Comparison of ENCODE assay signal across 24 cellular contexts in the genomic region with DNA sequence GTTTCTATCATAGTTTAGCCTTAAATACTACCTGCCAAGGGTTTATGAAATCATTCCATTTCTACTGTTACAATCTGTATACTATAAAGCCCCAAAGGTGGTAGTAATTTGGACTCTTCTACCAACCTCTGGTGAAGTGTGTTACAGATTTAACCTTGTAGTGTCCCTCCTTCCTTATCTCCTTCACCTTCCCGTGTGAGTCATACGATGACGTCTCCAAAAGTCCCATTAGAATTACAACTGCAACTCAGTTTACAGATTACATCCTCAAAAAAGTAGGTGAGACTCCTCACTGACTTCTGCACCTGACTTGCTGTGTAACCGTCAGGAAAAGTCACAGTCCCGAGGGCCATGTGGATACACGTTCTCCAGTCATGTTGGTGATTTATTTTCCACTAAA.
"Had no signal": no experiment of that assay in that cellular context is flagged by ENCODE, and none has a peak within 500 bp of the region (broad histone marks: within the 10 kb centered on the region; RNA-seq: fewer than 3 reads in every experiment).

No MANE protein-coding gene starts in this region.

- H3K27me3 ChIP-seq: heart left ventricle, sigmoid colon, uterus had no signal

- H3K4me1 Mint-ChIP-seq: activated CD4-positive, alpha-beta T cell treated with anti-CD3 and anti-CD28 coated beads, Interleukin-2, amount 10 ng/mL, durations not matched to agents 7 days and 5 days; activated CD8-positive, alpha-beta memory T cell treated with anti-CD3 and anti-CD28 coated beads, Interleukin-2, amount 10 ng/mL, durations not matched to agents 7 days and 5 days; activated naive CD8-positive, alpha-beta T cell treated with anti-CD3 and anti-CD28 coated beads, Interleukin-2, amount 50 U/mL, for 24 hours; naive B cell; stimulated activated naive B cell treated with anti-CD40 and anti-IgM and Interleukin-4, amounts not matched to agents 10 μg/mL and 1 μg/mL and 100 μg/mL, for 72 hours had no signal

- H3K9me3 Mint-ChIP-seq: activated CD4-positive, alpha-beta T cell treated with anti-CD3 and anti-CD28 coated beads, Interleukin-2, amount 10 ng/mL, durations not matched to agents 7 days and 5 days; activated CD8-positive, alpha-beta T cell treated with anti-CD3 and anti-CD28 coated beads for 36 hours; activated naive CD8-positive, alpha-beta T cell treated with anti-CD3 and anti-CD28 coated beads, Interleukin-2, amount 50 U/mL, for 24 hours; brain; dendritic cell treated with granulocyte-macrophage colony-stimulating factor and Interleukin-4, amounts not matched to agents 40 ng/mL and 50 ng/mL, for 4 days; naive B cell; stimulated activated naive B cell treated with anti-CD40 and anti-IgM and Interleukin-4, amounts not matched to agents 10 μg/mL and 1 μg/mL and 100 μg/mL, for 72 hours had no signal

- H3K36me3 ChIP-seq: heart left ventricle, lower lobe of right lung, transverse colon, uterus had no signal

- H3K4me3 Mint-ChIP-seq: activated CD4-positive, alpha-beta T cell treated with anti-CD3 and anti-CD28 coated beads, Interleukin-2, amount 10 ng/mL, durations not matched to agents 7 days and 5 days; activated CD8-positive, alpha-beta memory T cell treated with anti-CD3 and anti-CD28 coated beads, Interleukin-2, amount 10 ng/mL, durations not matched to agents 7 days and 5 days; activated CD8-positive, alpha-beta T cell treated with anti-CD3 and anti-CD28 coated beads for 36 hours; activated naive CD8-positive, alpha-beta T cell treated with anti-CD3 and anti-CD28 coated beads, Interleukin-2, amount 50 U/mL, for 24 hours; brain; dendritic cell treated with granulocyte-macrophage colony-stimulating factor and Interleukin-4, amounts not matched to agents 40 ng/mL and 50 ng/mL, for 4 days; naive B cell; stimulated activated naive B cell treated with anti-CD40 and anti-IgM and Interleukin-4, amounts not matched to agents 10 μg/mL and 1 μg/mL and 100 μg/mL, for 72 hours had no signal

- H3K4me3 ChIP-seq: heart left ventricle, lower lobe of right lung, sigmoid colon, transverse colon, uterus had no signal

- H3K27ac ChIP-seq: heart left ventricle, lower lobe of right lung, sigmoid colon, transverse colon, uterus had no signal

- DNase-seq: activated CD4-positive, alpha-beta T cell treated with anti-CD3 and anti-CD28 coated beads, Interleukin-2, amount 10 ng/mL, durations not matched to agents 7 days and 5 days; activated CD8-positive, alpha-beta memory T cell treated with anti-CD3 and anti-CD28 coated beads, Interleukin-2, amount 10 ng/mL, durations not matched to agents 7 days and 5 days; activated CD8-positive, alpha-beta T cell treated with anti-CD3 and anti-CD28 coated beads for 36 hours; activated gamma-delta T cell; activated naive CD4-positive, alpha-beta T cell treated with anti-CD3 and anti-CD28 coated beads, Interleukin-2, amount 50 U/mL, for 16 hours; activated naive CD8-positive, alpha-beta T cell treated with anti-CD3 and anti-CD28 coated beads, Interleukin-2, amount 50 U/mL, for 24 hours; activated T-cell treated with anti-CD3 and anti-CD28 coated beads for 4 hours; anterior cingulate cortex; effector CD8-positive, alpha-beta T cell; foreskin melanocyte; heart left ventricle; lower lobe of right lung; naive B cell; nucleus accumbens; sigmoid colon; stimulated activated CD4-positive, alpha-beta T cell treated with anti-CD3 and anti-CD28 coated beads, Interleukin-2, amount 100 ng/mL, for 48 hours; stimulated activated CD8-positive, alpha-beta memory T cell treated with anti-CD3 and anti-CD28 coated beads, Interleukin-4, amount 100 ng/mL, for 48 hours; stimulated activated naive B cell treated with anti-CD40 and anti-IgM and Interleukin-4, amounts not matched to agents 10 μg/mL and 1 μg/mL and 100 μg/mL, for 72 hours; transverse colon; uterus had no signal

- H3K27me3 Mint-ChIP-seq: activated CD4-positive, alpha-beta T cell treated with anti-CD3 and anti-CD28 coated beads, Interleukin-2, amount 10 ng/mL, durations not matched to agents 7 days and 5 days; activated CD8-positive, alpha-beta memory T cell treated with anti-CD3 and anti-CD28 coated beads, Interleukin-2, amount 10 ng/mL, durations not matched to agents 7 days and 5 days; brain; dendritic cell treated with granulocyte-macrophage colony-stimulating factor and Interleukin-4, amounts not matched to agents 40 ng/mL and 50 ng/mL, for 4 days had no signal

- H3K4me1 ChIP-seq: lower lobe of right lung, sigmoid colon, transverse colon, uterus had no signal

- ATAC-seq: activated CD4-positive, CD25-positive, alpha-beta regulatory T cell treated with anti-CD3 and anti-CD28 coated beads, Interleukin-2, amount 50 U/mL, for 24 hours; activated CD8-positive, alpha-beta memory T cell treated with anti-CD3 and anti-CD28 coated beads, Interleukin-2, amount 10 ng/mL, durations not matched to agents 7 days and 5 days; activated CD8-positive, alpha-beta T cell treated with anti-CD3 and anti-CD28 coated beads for 36 hours; activated naive CD8-positive, alpha-beta T cell treated with anti-CD3 and anti-CD28 coated beads, Interleukin-2, amount 50 U/mL, for 24 hours; heart left ventricle; left lobe of liver; lower lobe of right lung; stimulated activated naive B cell treated with anti-CD40 and anti-IgM and Interleukin-4, amounts not matched to agents 10 μg/mL and 1 μg/mL and 100 μg/mL, for 72 hours had no signal

- H3K36me3 Mint-ChIP-seq: activated CD8-positive, alpha-beta memory T cell treated with anti-CD3 and anti-CD28 coated beads, Interleukin-2, amount 10 ng/mL, durations not matched to agents 7 days and 5 days; naive B cell; stimulated activated naive B cell treated with anti-CD40 and anti-IgM and Interleukin-4, amounts not matched to agents 10 μg/mL and 1 μg/mL and 100 μg/mL, for 72 hours had no signal

- H3K27ac Mint-ChIP-seq: activated CD4-positive, alpha-beta T cell treated with anti-CD3 and anti-CD28 coated beads, Interleukin-2, amount 10 ng/mL, durations not matched to agents 7 days and 5 days; activated CD8-positive, alpha-beta memory T cell treated with anti-CD3 and anti-CD28 coated beads, Interleukin-2, amount 10 ng/mL, durations not matched to agents 7 days and 5 days; activated CD8-positive, alpha-beta T cell treated with anti-CD3 and anti-CD28 coated beads for 36 hours; activated naive CD8-positive, alpha-beta T cell treated with anti-CD3 and anti-CD28 coated beads, Interleukin-2, amount 50 U/mL, for 24 hours; dendritic cell treated with granulocyte-macrophage colony-stimulating factor and Interleukin-4, amounts not matched to agents 40 ng/mL and 50 ng/mL, for 4 days; naive B cell had no signal

- H3K9me3 ChIP-seq: heart left ventricle, lower lobe of right lung, sigmoid colon, transverse colon, uterus had no signal
